In genomic region chr3:70120360-70120966, GRCh38 we compare ENCODE assay signal across 8 cellular contexts.
DNase-seq lines count a peak whose midpoint lies in the region; ATAC-seq and TF ChIP-seq lines count a peak whose summit lies in the region.

No MANE protein-coding gene starts in this region.

- no peak for TF ChIP-seq POLR2A in prostate gland (IDR thresholded peaks at IDR 0.05)

- H3K4me1 ChIP-seq in prostate gland (replicated peaks) = no peaks in the 10 kb centered on the region

- ATAC-seq in GM18873 (IDR thresholded peaks at IDR 0.05; ENCODE audit: low FRiP score, unreplicated experiment) = peak; percentile 99
- peak; percentile 92 for ATAC-seq in HG03064 (IDR thresholded peaks at IDR 0.05; ENCODE audit: low read depth, unreplicated experiment)

- H3K27ac ChIP-seq in prostate gland = no peak overlapping the region

- no peaks in the 10 kb centered on the region for H3K36me3 ChIP-seq in prostate gland

- intact Hi-C loops in prostate gland (cut with DNase I) = no loop called here

- TF ChIP-seq CTCF in fibroblast of villous mesenchyme (IDR thresholded peaks at IDR 0.05; ENCODE audit: insufficient read depth, low read depth, low read length) (peak; percentile 60), prostate gland (IDR thresholded peaks at IDR 0.05) (peak in 3 of 4 experiments; percentile 35 to 48 (median 46))

- H3K4me3 ChIP-seq in fibroblast of villous mesenchyme (ENCODE audit: low read depth, low read length) (no peak overlapping the region), prostate gland (no peak overlapping the region)

- WGBS in prostate gland = 94% methylated on average over 11 of the region's 11 CpGs

- H3K9me3 ChIP-seq in prostate gland = no peaks in the 10 kb centered on the region

- no peaks in the 10 kb centered on the region for H3K27me3 ChIP-seq in prostate gland (replicated peaks; ENCODE audit: insufficient read depth)

- DNase-seq in CD1c-positive myeloid dendritic cell (ENCODE audit: extremely low spot score) (peak; percentile 59), NCI-H748 treated with DMSO at 0.1 percent for 48 hours (lab: John Stamatoyannopoulos, UW) (peak; percentile 43), fibroblast of villous mesenchyme (ENCODE audit: low read depth) (peak; percentile 34), prostate gland (ENCODE audit: low spot score) (peak; percentile 31), middle frontal gyrus (ENCODE audit: extremely low spot score, low spot score) (no peak)
- peak; percentile 18 for DNase-seq in activated CD8-positive, alpha-beta memory T cell treated with anti-CD3 and anti-CD28 coated beads, Interleukin-2, amount 50 U/mL, for 24 hours (ENCODE audit: extremely low read depth)
